ENCODE assay signal across 17 cellular contexts in genomic region chrX:49003696-49004095, GRCh38. TPM values are rescaled to one million over a fixed set of nuclear protein-coding genes. Genes with fewer than 3 reads are reported as not detected.
DNase-seq lines count a peak whose midpoint lies in the region; ATAC-seq and TF ChIP-seq lines count a peak whose summit lies in the region.
"Had no signal": no experiment of that assay in that cellular context is flagged by ENCODE, and none has a peak within 500 bp of the region (broad histone marks: within the 10 kb centered on the region; RNA-seq: fewer than 3 reads in every experiment).

No MANE protein-coding gene starts in this region.

- no peak for DNase-seq in CD4-positive, alpha-beta T cell
- DNase-seq in ELR (ENCODE audit: low read depth): peak; percentile 4
- DNase-seq in SK-MEL-5 (ENCODE audit: low read depth, low spot score): peak; percentile 7
- peak; percentile 8 for DNase-seq in iPS-NIHi7 (ENCODE audit: extremely low spot score)
- no peak for DNase-seq in right cardiac atrium
- no peak for DNase-seq in tibial nerve (ENCODE audit: low spot score in 2 of 2)
- DNase-seq: cerebellar nuclear complex; erythroblast; H9; heart left ventricle; NCI-H226; stimulated activated CD4-positive, alpha-beta T cell treated with anti-CD3 and anti-CD28 coated beads, Interleukin-4, amount 100 ng/mL, for 4 hours; stimulated activated naive CD4-positive, alpha-beta T cell had no signal

- CTCF ChIA-PET in CD4-positive, alpha-beta T cell (lab: Charles Lee): no interaction called here

- H3K36me3 Mint-ChIP-seq in CD4-positive, alpha-beta T cell (ENCODE audit: low read depth): peaks cover 18% of the 10 kb centered on the region

- H3K4me3 Mint-ChIP-seq in CD4-positive, alpha-beta T cell: peak overlapping the region; percentile 69

- TF ChIP-seq CTCF in CD4-positive, alpha-beta T cell (IDR thresholded peaks at IDR 0.05): no peak
- TF ChIP-seq CTCF in tibial nerve (IDR thresholded peaks at IDR 0.05): no peak

- intact Hi-C loops in CD4-positive, alpha-beta T cell (cut with DNase I, micrococcal nuclease): loop anchor here (2.0 to 5.0 kb wide), 3 partner anchors 39 to 119 kb away; partner anchors contain the start of genes GPKOW (in 1 of the 2), OTUD5 (in 1 of the 2) and TFE3 (in 1 of the 2)
- intact Hi-C loops in right cardiac atrium (cut with DNase I): no loop called here

- in situ Hi-C loops in SK-MEL-5 (cut with HindIII; ENCODE audit: low pct_unique_long_range_greater_than_20kb, low sequenced_read_pairs): no loop called here

- no peak for ATAC-seq in CD4-positive, alpha-beta T cell (ENCODE audit: poor library complexity)
- no peak for ATAC-seq in right cardiac atrium
- ATAC-seq in GM21447 (IDR thresholded peaks at IDR 0.05; ENCODE audit: unreplicated experiment): no peak
- ATAC-seq: heart left ventricle, left lobe of liver, Panc1 had no signal

- H3K36me3 ChIP-seq in tibial nerve: no peaks in the 10 kb centered on the region
- H3K36me3 ChIP-seq: right atrium auricular region had no signal

- H3K4me1 ChIP-seq in right cardiac atrium (ENCODE audit: control insufficient read depth, insufficient read depth, low read length): no peaks in the 10 kb centered on the region
- peaks cover 0 to 9% (median 2%) of the 10 kb centered on the region in 4 donors for H3K4me1 ChIP-seq in tibial nerve

- no peak for TF ChIP-seq POLR2A in tibial nerve (IDR thresholded peaks at IDR 0.05)

- H3K9me3 Mint-ChIP-seq in CD4-positive, alpha-beta T cell: no peaks in the 10 kb centered on the region

- H3K4me3 ChIP-seq in right cardiac atrium (ENCODE audit: low read length) (no peak overlapping the region), tibial nerve (no peak overlapping the region)
- H3K4me3 ChIP-seq: heart left ventricle, right atrium auricular region had no signal

- H3K27me3 ChIP-seq in CD4-positive, alpha-beta T cell (ENCODE audit: control insufficient read depth, insufficient read depth, low read length): no peaks in the 10 kb centered on the region
- no peaks in the 10 kb centered on the region for H3K27me3 ChIP-seq in right cardiac atrium (ENCODE audit: control insufficient read depth, insufficient read depth)
- H3K27me3 ChIP-seq in tibial nerve: no peaks in the 10 kb centered on the region
- H3K27me3 ChIP-seq: heart left ventricle, right atrium auricular region had no signal

- no peaks in the 10 kb centered on the region for H3K27me3 Mint-ChIP-seq in CD4-positive, alpha-beta T cell

- POLR2A ChIA-PET in CD4-positive, alpha-beta T cell (lab: Charles Lee): no interaction called here

- whole genome bisulfite sequencing in right cardiac atrium: 89% methylated on average over 5 of the region's 5 CpGs
- WGBS in tibial nerve, 2 donors: 83 to 88% methylated on average over 5 of the region's 5 CpGs

- H3K9me3 ChIP-seq in CD4-positive, alpha-beta T cell (ENCODE audit: control insufficient read depth, low read length): no peaks in the 10 kb centered on the region
- no peaks in the 10 kb centered on the region for H3K9me3 ChIP-seq in right cardiac atrium (ENCODE audit: control insufficient read depth, low read length)
- no peaks in the 10 kb centered on the region for H3K9me3 ChIP-seq in tibial nerve
- H3K9me3 ChIP-seq: right atrium auricular region had no signal

- H3K4me1 Mint-ChIP-seq in CD4-positive, alpha-beta T cell (ENCODE audit: low read depth): peaks cover 22% of the 10 kb centered on the region

- TF ChIP-seq EP300 in tibial nerve (IDR thresholded peaks at IDR 0.05): no peak

- H3K27ac Mint-ChIP-seq in CD4-positive, alpha-beta T cell: peak overlapping the region; percentile 49

- H3K27ac ChIP-seq in CD4-positive, alpha-beta T cell (ENCODE audit: low read depth, low read length): no peak overlapping the region
- no peak overlapping the region for H3K27ac ChIP-seq in right cardiac atrium (ENCODE audit: low read length)
- no peak overlapping the region for H3K27ac ChIP-seq in tibial nerve
- H3K27ac ChIP-seq: heart left ventricle, right atrium auricular region had no signal

RNA-seq across cellular contexts. Expression of gene GRIPAP1, which starts 1.6 kb away (rescaled TPM):
- 100 to 1,000 TPM; 100 to 101 TPM for total RNA-seq in CD4-positive, alpha-beta T cell
- total RNA-seq in SK-MEL-5 (2014; rRNA removed; shearing (Covaris generic)): 16.6 and 17.0 TPM in 2 replicates
- 25.8 and 30.4 TPM in 2 replicates for polyA plus RNA-seq in SK-MEL-5 (2015; cell fraction: cytosol; rRNA removed)
- 127 and 132 TPM in 2 replicates for polyA plus RNA-seq in SK-MEL-5 (2015; cell fraction: nucleus; rRNA removed)
- total RNA-seq in right cardiac atrium: 10 to 100 TPM; 24.0 to 34.1 (median 27.8) TPM
- 20.6 TPM for polyA plus RNA-seq in right cardiac atrium
- 10 to 100 TPM; 42.5 to 76.2 (median 58.6) TPM for total RNA-seq in tibial nerve

RNA-seq across cellular contexts. Expression of gene KCND1, which starts 32.1 kb away (rescaled TPM):
- 1 to 10 TPM; 1.5 to 2.7 TPM for total RNA-seq in CD4-positive, alpha-beta T cell
- 0.13 and 0.24 TPM in 2 replicates for total RNA-seq in SK-MEL-5 (2014; rRNA removed; shearing (Covaris generic))
- polyA plus RNA-seq in SK-MEL-5 (2015; cell fraction: cytosol; rRNA removed): 0.12 and 0.25 TPM in 2 replicates
- polyA plus RNA-seq in SK-MEL-5 (2015; cell fraction: nucleus; rRNA removed): 1.7 and 20.7 TPM in 2 replicates
- 1 to 10 TPM; 1.3 to 1.6 (median 1.5) TPM for total RNA-seq in right cardiac atrium
- polyA plus RNA-seq in right cardiac atrium: 0.97 TPM
- 1 to 10 TPM; 2.1 to 7.5 (median 4.2) TPM for total RNA-seq in tibial nerve

RNA-seq across cellular contexts. Expression of gene TFE3, which starts 39.5 kb away (rescaled TPM):
- total RNA-seq in CD4-positive, alpha-beta T cell: 10 to 100 TPM; 38.6 to 40.9 TPM
- 17.0 and 20.0 TPM in 2 replicates for total RNA-seq in SK-MEL-5 (2014; rRNA removed; shearing (Covaris generic))
- polyA plus RNA-seq in SK-MEL-5 (2015; cell fraction: cytosol; rRNA removed): 38.2 and 48.0 TPM in 2 replicates
- polyA plus RNA-seq in SK-MEL-5 (2015; cell fraction: nucleus; rRNA removed): 26.4 and 34.8 TPM in 2 replicates
- total RNA-seq in right cardiac atrium (10 to 100 TPM; 26.4 to 37.8 (median 28.3) TPM), tibial nerve (100 to 1,000 TPM in 3 of 4 donors, 10 to 100 TPM in 1; 98.6 to 124 (median 117) TPM)
- 21.4 TPM for polyA plus RNA-seq in right cardiac atrium

RNA-seq across cellular contexts. Expression of gene OTUD5, which starts 46.3 kb away (rescaled TPM):
- 10 to 100 TPM; 81.3 to 92.1 TPM for total RNA-seq in CD4-positive, alpha-beta T cell
- 22.7 and 26.2 TPM in 2 replicates for total RNA-seq in SK-MEL-5 (2014; rRNA removed; shearing (Covaris generic))
- polyA plus RNA-seq in SK-MEL-5 (2015; cell fraction: cytosol; rRNA removed): 52.9 and 55.3 TPM in 2 replicates
- polyA plus RNA-seq in SK-MEL-5 (2015; cell fraction: nucleus; rRNA removed): 83.0 and 95.1 TPM in 2 replicates
- 10 to 100 TPM; 22.7 to 27.3 (median 24.9) TPM for total RNA-seq in right cardiac atrium
- polyA plus RNA-seq in right cardiac atrium: 19.9 TPM
- 10 to 100 TPM; 39.8 to 79.2 (median 51.6) TPM for total RNA-seq in tibial nerve

RNA-seq across cellular contexts. Expression of gene CCDC120, which starts 55.1 kb away (rescaled TPM):
- total RNA-seq in CD4-positive, alpha-beta T cell: 10 to 100 TPM; 11.5 to 12.2 TPM
- total RNA-seq in SK-MEL-5 (2014; rRNA removed; shearing (Covaris generic)): 0.77 and 1.0 TPM in 2 replicates
- 8.2 and 8.4 TPM in 2 replicates for polyA plus RNA-seq in SK-MEL-5 (2015; cell fraction: cytosol; rRNA removed)
- polyA plus RNA-seq in SK-MEL-5 (2015; cell fraction: nucleus; rRNA removed): 6.6 and 9.9 TPM in 2 replicates
- total RNA-seq in right cardiac atrium (1 to 10 TPM; 1.6 to 2.7 (median 1.9) TPM), tibial nerve (1 to 10 TPM; 4.1 to 6.6 (median 4.5) TPM)
- polyA plus RNA-seq in right cardiac atrium: 1.2 TPM

Comparison
In these comparisons a context has a peak if more than half of its experiments do, and no peak if none do; other contexts are left out.
1. DNase-seq: peak in ELR (single experiment), SK-MEL-5 (single experiment) and iPS-NIHi7 (single experiment); none in CD4-positive, alpha-beta T cell (0 of 10), right cardiac atrium (0 of 3) and tibial nerve (0 of 2).
2. intact Hi-C loops: an anchor here in CD4-positive, alpha-beta T cell (2.0 to 5.0 kb wide); none called in right cardiac atrium.